9 cellular contexts compared by ENCODE assay signal in the genomic region with DNA sequence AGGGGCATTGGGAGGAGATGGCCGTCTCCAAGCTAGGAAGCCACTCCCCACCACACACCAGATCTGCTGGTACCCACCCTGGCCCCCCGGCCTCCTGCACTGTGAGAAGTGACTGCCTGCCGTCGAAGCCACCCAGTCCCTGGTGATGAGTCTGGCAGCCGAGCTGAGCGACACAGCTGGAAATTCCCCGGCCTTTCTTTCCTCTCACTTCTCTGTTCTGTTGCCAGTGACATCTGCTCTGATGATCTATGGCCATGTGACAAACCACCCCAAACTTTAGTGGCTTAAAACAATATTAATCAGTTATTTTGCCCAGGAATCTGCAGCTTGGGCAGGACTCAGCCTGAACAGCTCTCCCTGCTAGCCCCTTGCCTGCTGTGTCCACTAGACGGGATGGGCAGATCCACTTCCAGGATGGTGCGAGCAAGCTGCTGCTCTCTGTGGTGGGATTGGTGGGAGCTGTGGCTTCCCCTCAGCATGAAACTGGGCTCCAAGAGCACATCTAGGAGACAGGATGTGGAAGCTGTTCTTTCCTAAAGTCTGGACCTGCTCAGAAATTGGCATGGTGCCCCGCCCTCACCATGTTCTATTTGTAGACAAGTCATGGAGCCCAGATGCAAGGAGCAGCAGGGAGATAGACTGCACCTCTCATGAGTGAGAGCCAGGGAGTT.
DNase-seq lines count a peak whose midpoint lies in the region; ATAC-seq, FAIRE-seq and TF ChIP-seq lines count a peak whose summit lies in the region.
"Had no signal": no experiment of that assay in that cellular context is flagged by ENCODE, and none has a peak within 500 bp of the region (broad histone marks: within the 10 kb centered on the region; RNA-seq: fewer than 3 reads in every experiment).

No MANE protein-coding gene starts in this region.

- ATAC-seq in GM19455 (IDR thresholded peaks at IDR 0.05; ENCODE audit: unreplicated experiment) (peak; percentile 86), HG03139 (IDR thresholded peaks at IDR 0.05; ENCODE audit: unreplicated experiment) (peak; percentile 68), left cardiac atrium (peak; percentile 44 to 54)

- DNase-seq in GM12891 (ENCODE audit: insufficient read length, low spot score): peak; percentile 57
- DNase-seq in left cardiac atrium: peak; percentile 64
- no peak for DNase-seq in activated naive CD4-positive, alpha-beta T cell treated with Interleukin-2 at 50 U/mL for 16 hours
- DNase-seq in SW 1271 (lab: John Stamatoyannopoulos, UW): no peak
- no peak for DNase-seq in RCC 7860 (ENCODE audit: low spot score)
- no peak for DNase-seq in dermis blood vessel endothelial cell
- DNase-seq: natural killer cell had no signal

- no peak for TF ChIP-seq POLR2A in GM12891 (IDR thresholded peaks at IDR 0.05; ENCODE audit: low read depth, low read length)

- peak; percentile 92 for FAIRE-seq in GM12891 (lab: Jason Lieb, UNC)
- no peak for FAIRE-seq in RCC 7860 (lab: Jason Lieb, UNC)

- intact Hi-C loops in left cardiac atrium (cut with DNase I): loop anchor here in 1 of 2 donors (10.0 kb wide), 1 partner anchor 211 kb away; a partner anchor contains a TSS

TF ChIP-seq in GM12891, 5 proteins besides CTCF, POLR2A, EP300 and RAD21:
- TF ChIP-seq SPI1 (IDR thresholded peaks at IDR 0.05; ENCODE audit: low read depth, low read length): peak; percentile 94
- no peak for TF ChIP-seq PAX5 (IDR thresholded peaks at IDR 0.05; ENCODE audit: insufficient read depth, low read length, severe bottlenecking)
- TF ChIP-seq POLR2AphosphoS5 (IDR thresholded peaks at IDR 0.05; ENCODE audit: low read depth, low read length): 0 out of 2 replicates have a peak, but pooled peaks have one; percentile 52
- TF ChIP-seq TAF1 (IDR thresholded peaks at IDR 0.05; ENCODE audit: low read depth, low read length): no peak
- no peak for TF ChIP-seq POU2F2 (IDR thresholded peaks at IDR 0.05; ENCODE audit: low read depth, low read length)
TF ChIP-seq in GM12891: peak in this region for 2.

Comparison
In these comparisons a context has a peak if more than half of its experiments do, and no peak if none do; other contexts are left out.
1. DNase-seq: peak in GM12891 (single experiment) and left cardiac atrium (single experiment); none in activated naive CD4-positive, alpha-beta T cell treated with Interleukin-2 at 50 U/mL for 16 hours (single experiment), SW 1271 (0 of 2), RCC 7860 (single experiment) and dermis blood vessel endothelial cell (single experiment).
2. Peak in every context shown above with its lines, with median percentiles within 50 percentile points of each other: ATAC-seq.